Comparison of ENCODE assay signal across 20 cellular contexts in genomic region chr3:152458023-152458724, GRCh38.
DNase-seq lines count a peak whose midpoint lies in the region; ATAC-seq and TF ChIP-seq lines count a peak whose summit lies in the region.
"Had no signal": no experiment of that assay in that cellular context is flagged by ENCODE, and none has a peak within 500 bp of the region (broad histone marks: within the 10 kb centered on the region; RNA-seq: fewer than 3 reads in every experiment).

No MANE protein-coding gene starts in this region.

- H2AFZ ChIP-seq in DND-41 (ENCODE audit: low read depth, low read length): no peak overlapping the region

- no peaks in the 10 kb centered on the region for H3K9me3 ChIP-seq in CD4-positive, alpha-beta T cell (ENCODE audit: control insufficient read depth, low read length)
- H3K9me3 ChIP-seq in DND-41 (ENCODE audit: insufficient read depth, low read length, severe bottlenecking): no peaks in the 10 kb centered on the region
- H3K9me3 ChIP-seq: HAP-1, heart right ventricle, mucosa of descending colon, SJSA1 had no signal

- no peaks in the 10 kb centered on the region for H3K27me3 Mint-ChIP-seq in CD4-positive, alpha-beta T cell
- H3K27me3 Mint-ChIP-seq in activated T-helper 17 cell treated with anti-CD3 and anti-CD28 coated beads, Interleukin-2, amount 50 U/mL, for 72 hours: no peaks in the 10 kb centered on the region
- H3K27me3 Mint-ChIP-seq in memory B cell (no peaks in the 10 kb centered on the region), progenitor cell of endocrine pancreas (no peaks in the 10 kb centered on the region)

- H3K27me3 ChIP-seq in CD4-positive, alpha-beta T cell (ENCODE audit: control insufficient read depth, insufficient read depth, low read length): no peaks in the 10 kb centered on the region
- H3K27me3 ChIP-seq in DND-41 (ENCODE audit: insufficient read depth, low read length, poor library complexity): no peaks in the 10 kb centered on the region
- H3K27me3 ChIP-seq: heart right ventricle, SJSA1 had no signal

- no peak for ATAC-seq in CD4-positive, alpha-beta T cell (ENCODE audit: poor library complexity)
- peak; percentile 31; the same call in 2 of the 3 replicates for ATAC-seq in DND-41 (ENCODE audit: insufficient read depth, low read depth)
- ATAC-seq in activated T-helper 17 cell treated with anti-CD3 and anti-CD28 coated beads, Interleukin-2, amount 50 U/mL, for 72 hours (replicated peaks): peak; percentile 59
- no peak for ATAC-seq in memory B cell (ENCODE audit: low read depth)
- no peak for ATAC-seq in HG03521 (IDR thresholded peaks at IDR 0.05; ENCODE audit: unreplicated experiment)
- ATAC-seq: left ventricle myocardium superior, mucosa of descending colon, Panc1 had no signal

- POLR2A ChIA-PET in CD4-positive, alpha-beta T cell (lab: Charles Lee): interaction anchor here (1.0 kb wide), 1 partner anchor 13 kb away, joined by 4 read pairs; no protein-coding TSS in a partner anchor

- H3K4me3 ChIP-seq in DND-41 (ENCODE audit: low read depth in 1 of 2, low read length in 2 of 2): no peak overlapping the region
- H3K4me3 ChIP-seq: HAP-1, heart right ventricle, mucosa of descending colon, SJSA1 had no signal

- no peak overlapping the region for H3K4me3 Mint-ChIP-seq in CD4-positive, alpha-beta T cell
- H3K4me3 Mint-ChIP-seq in activated T-helper 17 cell treated with anti-CD3 and anti-CD28 coated beads, Interleukin-2, amount 50 U/mL, for 72 hours: peak overlapping the region; percentile 33
- H3K4me3 Mint-ChIP-seq in memory B cell (no peak overlapping the region), progenitor cell of endocrine pancreas (ENCODE audit: low read depth) (no peak overlapping the region)

- peaks cover 90% of the 10 kb centered on the region for H3K36me3 Mint-ChIP-seq in CD4-positive, alpha-beta T cell (ENCODE audit: low read depth)
- H3K36me3 Mint-ChIP-seq in activated T-helper 17 cell treated with anti-CD3 and anti-CD28 coated beads, Interleukin-2, amount 50 U/mL, for 72 hours (ENCODE audit: low read depth): peaks cover 97% of the 10 kb centered on the region
- peaks cover 14% of the 10 kb centered on the region for H3K36me3 Mint-ChIP-seq in memory B cell
- peaks cover 1% of the 10 kb centered on the region for H3K36me3 Mint-ChIP-seq in progenitor cell of endocrine pancreas (ENCODE audit: insufficient read depth)

- H3K27ac ChIP-seq in CD4-positive, alpha-beta T cell (ENCODE audit: low read depth, low read length): no peak overlapping the region
- no peak overlapping the region for H3K27ac ChIP-seq in DND-41 (ENCODE audit: low read length)
- H3K27ac ChIP-seq: heart right ventricle, SJSA1 had no signal

- no peaks in the 10 kb centered on the region for H3K9me3 Mint-ChIP-seq in CD4-positive, alpha-beta T cell
- no peaks in the 10 kb centered on the region for H3K9me3 Mint-ChIP-seq in activated T-helper 17 cell treated with anti-CD3 and anti-CD28 coated beads, Interleukin-2, amount 50 U/mL, for 72 hours
- H3K9me3 Mint-ChIP-seq in memory B cell (no peaks in the 10 kb centered on the region), progenitor cell of endocrine pancreas (ENCODE audit: low read depth) (no peaks in the 10 kb centered on the region)

- CTCF ChIA-PET in CD4-positive, alpha-beta T cell (lab: Charles Lee): no interaction called here

- intact Hi-C loops in CD4-positive, alpha-beta T cell (cut with DNase I, micrococcal nuclease): no loop called here

- H3K27ac Mint-ChIP-seq in CD4-positive, alpha-beta T cell: peak overlapping the region; percentile 83
- H3K27ac Mint-ChIP-seq in activated T-helper 17 cell treated with anti-CD3 and anti-CD28 coated beads, Interleukin-2, amount 50 U/mL, for 72 hours: peak overlapping the region; percentile 57
- H3K27ac Mint-ChIP-seq in memory B cell: peak overlapping the region; percentile 45
- no peak overlapping the region for H3K27ac Mint-ChIP-seq in progenitor cell of endocrine pancreas

- no peak overlapping the region for H3K9ac ChIP-seq in DND-41 (ENCODE audit: low read depth, low read length)

- peaks cover 41% of the 10 kb centered on the region for H3K4me1 Mint-ChIP-seq in CD4-positive, alpha-beta T cell (ENCODE audit: low read depth)
- peaks cover 20% of the 10 kb centered on the region for H3K4me1 Mint-ChIP-seq in activated T-helper 17 cell treated with anti-CD3 and anti-CD28 coated beads, Interleukin-2, amount 50 U/mL, for 72 hours
- H3K4me1 Mint-ChIP-seq in memory B cell (peaks cover 3% of the 10 kb centered on the region), progenitor cell of endocrine pancreas (ENCODE audit: low read depth) (peaks cover 2% of the 10 kb centered on the region)

- no peak overlapping the region for H3K4me2 ChIP-seq in DND-41 (ENCODE audit: insufficient read depth, low read length)

- DNase-seq in CD4-positive, alpha-beta T cell: no peak
- DNase-seq in DND-41 (no peak), memory B cell (ENCODE audit: low spot score in 2 of 2) (no peak), SW 1271 (lab: John Stamatoyannopoulos, UW) (no peak), progenitor cell of endocrine pancreas (ENCODE audit: low spot score, unreplicated experiment) (no peak), HUDEP-2 (lab: John Stamatoyannopoulos, UW; ENCODE audit: unreplicated experiment in 76 of 76) (no peak)
- DNase-seq: activated gamma-delta T cell treated with Interleukin-2 at 50 U/mL for 16 hours, COR-L47, heart right ventricle, left ventricle myocardium superior, mucosa of descending colon, NCI-H1092, NCI-H2081, NCI-H446, small intestine had no signal

- H3K4me1 ChIP-seq in DND-41 (ENCODE audit: insufficient read depth, low read length): no peaks in the 10 kb centered on the region
- H3K4me1 ChIP-seq: HAP-1, SJSA1 had no signal

- H3K79me2 ChIP-seq in DND-41 (ENCODE audit: insufficient read depth, low read length): peaks cover 41% of the 10 kb centered on the region

- H3K36me3 ChIP-seq in DND-41 (ENCODE audit: insufficient read depth, low read length): peaks cover 93% of the 10 kb centered on the region

- no peak for TF ChIP-seq CTCF in CD4-positive, alpha-beta T cell (IDR thresholded peaks at IDR 0.05)
- TF ChIP-seq CTCF in DND-41 (IDR thresholded peaks at IDR 0.05; ENCODE audit: borderline replicate concordance, extremely low read depth, low read length, poor library complexity, severe bottlenecking) (no peak), progenitor cell of endocrine pancreas (IDR thresholded peaks at IDR 0.05; ENCODE audit: unreplicated experiment) (no peak)

- H4K20me1 ChIP-seq in DND-41 (ENCODE audit: insufficient read depth, low read length): peaks cover 14% of the 10 kb centered on the region; the same call in 1 of the 2 replicates

Comparison
In these comparisons a context has a peak if more than half of its experiments do, and no peak if none do; other contexts are left out.
1. ATAC-seq: peak in DND-41 (single experiment) and activated T-helper 17 cell treated with anti-CD3 and anti-CD28 coated beads, Interleukin-2, amount 50 U/mL, for 72 hours (single experiment); none in CD4-positive, alpha-beta T cell (single experiment), memory B cell (single experiment) and HG03521 (single experiment).